In the genomic region with DNA sequence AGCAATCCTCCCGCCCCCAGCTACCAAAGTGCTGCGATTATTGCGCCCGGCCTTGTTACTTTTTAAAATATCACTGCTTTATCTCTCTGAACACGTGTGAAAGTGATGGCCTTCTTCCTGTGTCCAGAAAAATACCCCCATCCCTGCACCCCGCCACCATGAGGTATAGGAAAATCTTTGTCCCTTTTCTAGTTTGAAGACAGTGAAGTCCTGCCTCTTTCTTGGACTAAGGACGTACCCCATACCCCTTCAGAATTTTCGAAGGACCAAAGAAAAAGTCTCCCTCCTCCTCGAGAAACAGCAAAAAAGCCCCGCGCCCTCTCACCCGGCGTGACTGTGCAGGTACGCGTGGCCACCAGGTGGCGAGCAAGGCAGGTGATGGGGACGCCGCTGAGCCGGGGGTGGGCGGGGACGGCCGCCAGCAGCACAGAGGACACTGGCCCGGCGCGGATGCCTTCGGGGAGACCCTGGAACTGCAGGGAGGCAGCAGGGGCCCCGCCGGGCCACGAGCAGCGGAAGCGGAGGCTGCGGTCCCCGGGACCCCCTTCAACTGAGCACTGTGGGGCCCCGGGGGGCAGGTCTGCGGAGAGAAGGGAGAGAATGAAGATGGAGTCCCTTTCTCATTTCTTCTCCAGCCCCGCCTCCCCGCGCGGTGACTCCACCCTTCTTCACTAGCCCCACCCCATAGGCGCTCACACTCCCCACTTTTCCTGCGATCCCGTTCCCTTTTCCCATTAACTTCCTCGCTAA, we compare ENCODE assay signal across 8 cellular contexts. TPM values are rescaled to one million over a fixed set of nuclear protein-coding genes. Genes with fewer than 3 reads are reported as not detected.
A peak's percentile ranks its signal among the peaks of the same experiment; 100 is the strongest.
DNase-seq lines count a peak whose midpoint lies in the region; ATAC-seq and TF ChIP-seq lines count a peak whose summit lies in the region.

No MANE protein-coding gene starts in this region.

- DNase-seq in RKO (ENCODE audit: low spot score) (peak; percentile 83), fibroblast of pulmonary artery (ENCODE audit: low read depth) (peak; percentile 74)
- DNase-seq in stimulated activated naive CD4-positive, alpha-beta T cell (lab: John Stamatoyannopoulos, UW): peak; percentile 66 to 91 (median 78)

- H3K27ac Mint-ChIP-seq in activated T-helper 17 cell treated with anti-CD3 and anti-CD28 coated beads, Interleukin-2, amount 50 U/mL, for 72 hours: peak overlapping the region; percentile 55
- peak overlapping the region; percentile 81 to 96 (median 96) for H3K27ac Mint-ChIP-seq in nephron

- no peaks in the 10 kb centered on the region for H3K36me3 Mint-ChIP-seq in activated T-helper 17 cell treated with anti-CD3 and anti-CD28 coated beads, Interleukin-2, amount 50 U/mL, for 72 hours (ENCODE audit: low read depth)
- H3K36me3 Mint-ChIP-seq in nephron (ENCODE audit: low read depth): peaks cover 15% of the 10 kb centered on the region

- H3K4me3 ChIP-seq in fibroblast of pulmonary artery (replicated peaks; ENCODE audit: low read depth, low read length): peak overlapping the region; percentile 71

- peak; percentile 97 for TF ChIP-seq CTCF in C4-2B (conservative IDR thresholded peaks at IDR 0.05)
- TF ChIP-seq CTCF in fibroblast of pulmonary artery (IDR thresholded peaks at IDR 0.05; ENCODE audit: low read length, missing control alignments): peak; percentile 64
- peak; percentile 91 to 94 (median 93) for TF ChIP-seq CTCF in nephron (IDR thresholded peaks at IDR 0.05; ENCODE audit: unreplicated experiment in 3 of 3)

- no peaks in the 10 kb centered on the region for H3K27me3 Mint-ChIP-seq in activated T-helper 17 cell treated with anti-CD3 and anti-CD28 coated beads, Interleukin-2, amount 50 U/mL, for 72 hours
- H3K27me3 Mint-ChIP-seq in nephron (ENCODE audit: low read depth): peaks cover 20% of the 10 kb centered on the region

- no peaks in the 10 kb centered on the region for H3K9me3 Mint-ChIP-seq in activated T-helper 17 cell treated with anti-CD3 and anti-CD28 coated beads, Interleukin-2, amount 50 U/mL, for 72 hours
- H3K9me3 Mint-ChIP-seq in nephron: no peaks in the 10 kb centered on the region

- peak; percentile 62 for ATAC-seq in GM19324 (IDR thresholded peaks at IDR 0.05; ENCODE audit: low FRiP score, unreplicated experiment)
- peak; percentile 54 for ATAC-seq in HG03571 (IDR thresholded peaks at IDR 0.05; ENCODE audit: unreplicated experiment)
- ATAC-seq in activated T-helper 17 cell treated with anti-CD3 and anti-CD28 coated beads, Interleukin-2, amount 50 U/mL, for 72 hours (replicated peaks): peak; percentile 76

- peaks cover 7% of the 10 kb centered on the region for H3K4me1 Mint-ChIP-seq in activated T-helper 17 cell treated with anti-CD3 and anti-CD28 coated beads, Interleukin-2, amount 50 U/mL, for 72 hours
- peaks cover 15% of the 10 kb centered on the region for H3K4me1 Mint-ChIP-seq in nephron

- H3K27ac ChIP-seq in C4-2B: peak overlapping the region; percentile 76

- H3K4me3 Mint-ChIP-seq in activated T-helper 17 cell treated with anti-CD3 and anti-CD28 coated beads, Interleukin-2, amount 50 U/mL, for 72 hours: peak overlapping the region; percentile 86
- H3K4me3 Mint-ChIP-seq in nephron: peak overlapping the region; percentile 90 to 97 (median 95)

RNA-seq across cellular contexts. Expression of gene VSIG10L, which starts 3.2 kb away (rescaled TPM):
- total RNA-seq in activated T-helper 17 cell treated with anti-CD3 and anti-CD28 coated beads, Interleukin-2, amount 50 U/mL, for 72 hours: 1 to 10 TPM; 1.2 to 5.2 TPM

RNA-seq across cellular contexts. Expression of gene IGLON5, which starts 27.3 kb away (rescaled TPM):
- under 1 TPM; 0.09 to 0.32 TPM for total RNA-seq in activated T-helper 17 cell treated with anti-CD3 and anti-CD28 coated beads, Interleukin-2, amount 50 U/mL, for 72 hours

RNA-seq across cellular contexts. Expression of gene ETFB, which starts 27.4 kb away (rescaled TPM):
- total RNA-seq in activated T-helper 17 cell treated with anti-CD3 and anti-CD28 coated beads, Interleukin-2, amount 50 U/mL, for 72 hours: 100 to 1,000 TPM in 1 of 2 donors, 10 to 100 TPM in 1; 67.0 to 101 TPM

RNA-seq across cellular contexts. Expression of gene CLDND2, which starts 30.1 kb away (rescaled TPM):
- 1 to 10 TPM in 1 of 2 donors, under 1 TPM in 1; 0.37 to 1.5 TPM for total RNA-seq in activated T-helper 17 cell treated with anti-CD3 and anti-CD28 coated beads, Interleukin-2, amount 50 U/mL, for 72 hours

RNA-seq across cellular contexts. Expression of gene NKG7, which starts 33.7 kb away (rescaled TPM):
- total RNA-seq in activated T-helper 17 cell treated with anti-CD3 and anti-CD28 coated beads, Interleukin-2, amount 50 U/mL, for 72 hours: 10 to 100 TPM; 15.2 to 19.8 TPM

Comparison
In these comparisons a context has a peak if more than half of its experiments do, and no peak if none do; other contexts are left out.
1. Peak in every context shown above with its lines: DNase-seq, ATAC-seq, H3K4me3 ChIP-seq and H3K27ac ChIP-seq.